In genomic region chr3:122414391-122414790, GRCh38 we compare ENCODE assay signal across 12 cellular contexts. TPM values are rescaled to one million over a fixed set of nuclear protein-coding genes. Genes with fewer than 3 reads are reported as not detected.
A peak's percentile ranks its signal among the peaks of the same experiment; 100 is the strongest.
DNase-seq lines count a peak whose midpoint lies in the region; ATAC-seq and TF ChIP-seq lines count a peak whose summit lies in the region.
"Had no signal": no experiment of that assay in that cellular context is flagged by ENCODE, and none has a peak within 500 bp of the region (broad histone marks: within the 10 kb centered on the region; RNA-seq: fewer than 3 reads in every experiment).

No MANE protein-coding gene starts in this region.

- H3K36me3 ChIP-seq in HUES64 (ENCODE audit: insufficient read depth, low read length) = peaks cover 31% of the 10 kb centered on the region
- H3K36me3 ChIP-seq: brain microvascular endothelial cell had no signal

- H3K27me3 ChIP-seq in CD4-positive, alpha-beta T cell (ENCODE audit: control insufficient read depth, insufficient read depth, low read length) = no peaks in the 10 kb centered on the region
- no peaks in the 10 kb centered on the region for H3K27me3 ChIP-seq in HUES64 (ENCODE audit: insufficient read depth, low read length)
- H3K27me3 ChIP-seq: brain microvascular endothelial cell, esophagus squamous epithelium had no signal

- H3K4me1 Mint-ChIP-seq in CD4-positive, alpha-beta T cell (ENCODE audit: low read depth) = peaks cover 59% of the 10 kb centered on the region
- H3K4me1 Mint-ChIP-seq in activated naive CD8-positive, alpha-beta T cell (ENCODE audit: low read depth) = peaks cover 55% of the 10 kb centered on the region
- peaks cover 36% of the 10 kb centered on the region for H3K4me1 Mint-ChIP-seq in mesothelial cell of epicardium

- H3K4me3 Mint-ChIP-seq in CD4-positive, alpha-beta T cell = peak overlapping the region; percentile 97
- peak overlapping the region; percentile 97 for H3K4me3 Mint-ChIP-seq in activated naive CD8-positive, alpha-beta T cell
- peak overlapping the region; percentile 98 for H3K4me3 Mint-ChIP-seq in mesothelial cell of epicardium

- no peak for ATAC-seq in CD4-positive, alpha-beta T cell (ENCODE audit: poor library complexity)

- H3K4me3 ChIP-seq in HUES64 (ENCODE audit: low read length) = 0 out of 2 replicates have a peak overlapping the region, but pooled peaks have one; percentile 80

- no peaks in the 10 kb centered on the region for H3K9me3 Mint-ChIP-seq in CD4-positive, alpha-beta T cell
- no peaks in the 10 kb centered on the region for H3K9me3 Mint-ChIP-seq in activated naive CD8-positive, alpha-beta T cell (ENCODE audit: low read depth)
- H3K9me3 Mint-ChIP-seq in mesothelial cell of epicardium = no peaks in the 10 kb centered on the region

- no peak overlapping the region for H3K27ac ChIP-seq in CD4-positive, alpha-beta T cell (ENCODE audit: low read depth, low read length)
- H3K27ac ChIP-seq in HUES64 (ENCODE audit: low read depth, low read length) = no peak overlapping the region
- H3K27ac ChIP-seq: brain microvascular endothelial cell had no signal

- H3K4me1 ChIP-seq in HUES64 (ENCODE audit: insufficient read depth, low read length) = peaks cover 5% of the 10 kb centered on the region; the same call in 1 of the 2 replicates

- no peak for TF ChIP-seq CTCF in CD4-positive, alpha-beta T cell (IDR thresholded peaks at IDR 0.05)
- no peak for TF ChIP-seq CTCF in mesothelial cell of epicardium (IDR thresholded peaks at IDR 0.05; ENCODE audit: unreplicated experiment)

- peak overlapping the region; percentile 100 for H3K27ac Mint-ChIP-seq in CD4-positive, alpha-beta T cell
- peak overlapping the region; percentile 100 for H3K27ac Mint-ChIP-seq in activated naive CD8-positive, alpha-beta T cell
- H3K27ac Mint-ChIP-seq in mesothelial cell of epicardium = peak overlapping the region; percentile 99

- POLR2A ChIA-PET in CD4-positive, alpha-beta T cell (lab: Charles Lee) = interaction anchor here (3.1 to 3.7 kb wide), 2 partner anchors 31 to 100 kb away, joined by 58 to 102 read pairs; partner anchors contain the start of genes FAM162A, KPNA1 and MIX23

- no peaks in the 10 kb centered on the region for H3K27me3 Mint-ChIP-seq in CD4-positive, alpha-beta T cell
- H3K27me3 Mint-ChIP-seq in activated naive CD8-positive, alpha-beta T cell = no peaks in the 10 kb centered on the region
- H3K27me3 Mint-ChIP-seq in mesothelial cell of epicardium (ENCODE audit: low read depth) = no peaks in the 10 kb centered on the region

- no peak for DNase-seq in CD4-positive, alpha-beta T cell
- DNase-seq in mesothelial cell of epicardium (ENCODE audit: low spot score in 2 of 2, unreplicated experiment in 2 of 2) (no peak), inferior parietal cortex (ENCODE audit: extremely low spot score) (no peak), NOMO-1 treated with dmso at 0.1 percent for 144 hours (lab: John Stamatoyannopoulos, UW; ENCODE audit: unreplicated experiment) (no peak), DMS153 treated with DMSO at 0.1 percent for 48 hours (lab: John Stamatoyannopoulos, UW; ENCODE audit: unreplicated experiment) (no peak), GM03348 (ENCODE audit: low spot score) (no peak)
- DNase-seq: activated CD4-positive, alpha-beta T cell treated with anti-CD3 and anti-CD28 coated beads, Interleukin-2, amount 50 U/mL, for 4 hours; brain microvascular endothelial cell; esophagus squamous epithelium; NCI-H510A treated with DMSO at 0.1 percent for 48 hours had no signal

- CTCF ChIA-PET in CD4-positive, alpha-beta T cell (lab: Charles Lee) = interaction anchor here (4.5 kb wide), 1 partner anchor 30 kb away, joined by 30 read pairs; the partner anchor contains the start of gene FAM162A

- 93% methylated on average over 3 of the region's 3 CpGs for WGBS in HUES64

- intact Hi-C loops in CD4-positive, alpha-beta T cell (cut with DNase I, micrococcal nuclease) = loop anchor here in 1 of 2 experiments (2.0 to 10.0 kb wide), 2 partner anchors 30 to 580 kb away; partner anchors contain the start of genes EAF2, FAM162A and IQCB1

- no peaks in the 10 kb centered on the region for H3K9me3 ChIP-seq in CD4-positive, alpha-beta T cell (ENCODE audit: control insufficient read depth, low read length)
- H3K9me3 ChIP-seq in HUES64 (ENCODE audit: insufficient read depth, low read depth, low read length) = no peaks in the 10 kb centered on the region
- H3K9me3 ChIP-seq: esophagus squamous epithelium had no signal

- H3K9ac ChIP-seq in HUES64 (ENCODE audit: low read depth, low read length) = no peak overlapping the region

- peaks cover 65% of the 10 kb centered on the region for H3K36me3 Mint-ChIP-seq in CD4-positive, alpha-beta T cell (ENCODE audit: low read depth)
- peaks cover 9% of the 10 kb centered on the region for H3K36me3 Mint-ChIP-seq in activated naive CD8-positive, alpha-beta T cell
- peaks cover 2% of the 10 kb centered on the region for H3K36me3 Mint-ChIP-seq in mesothelial cell of epicardium

RNA-seq across cellular contexts. Expression of gene WDR5B, which starts 1.5 kb away (rescaled TPM):
- total RNA-seq in CD4-positive, alpha-beta T cell = 1 to 10 TPM; 2.3 to 2.4 TPM
- 2.6 TPM for polyA plus RNA-seq in HUES64 (2013, experiment 1 of 2)
- 3.6 TPM for polyA plus RNA-seq in HUES64 (2013, experiment 2 of 2)
- total RNA-seq in mesothelial cell of epicardium = 5.7 to 6.2 TPM (median 6.1 TPM) in 3 replicates

RNA-seq across cellular contexts. Expression of gene FAM162A, which starts 30.4 kb away (rescaled TPM):
- total RNA-seq in CD4-positive, alpha-beta T cell = 10 to 100 TPM; 32.8 to 34.6 TPM
- polyA plus RNA-seq in HUES64 (2013, experiment 1 of 2) = 48.3 TPM
- polyA plus RNA-seq in HUES64 (2013, experiment 2 of 2) = 70.0 TPM
- 50.8 to 52.8 TPM (median 51.2 TPM) in 3 replicates for total RNA-seq in mesothelial cell of epicardium

RNA-seq across cellular contexts. Expression of gene MIX23, which starts 31.4 kb away (rescaled TPM):
- 10 to 100 TPM; 12.4 to 17.5 TPM for total RNA-seq in CD4-positive, alpha-beta T cell
- polyA plus RNA-seq in HUES64 (2013, experiment 1 of 2) = 72.3 TPM
- 80.0 TPM for polyA plus RNA-seq in HUES64 (2013, experiment 2 of 2)
- total RNA-seq in mesothelial cell of epicardium = 28.6 to 34.0 TPM (median 29.8 TPM) in 3 replicates
